ENCODE assay signal across 31 cellular contexts in the genomic region with DNA sequence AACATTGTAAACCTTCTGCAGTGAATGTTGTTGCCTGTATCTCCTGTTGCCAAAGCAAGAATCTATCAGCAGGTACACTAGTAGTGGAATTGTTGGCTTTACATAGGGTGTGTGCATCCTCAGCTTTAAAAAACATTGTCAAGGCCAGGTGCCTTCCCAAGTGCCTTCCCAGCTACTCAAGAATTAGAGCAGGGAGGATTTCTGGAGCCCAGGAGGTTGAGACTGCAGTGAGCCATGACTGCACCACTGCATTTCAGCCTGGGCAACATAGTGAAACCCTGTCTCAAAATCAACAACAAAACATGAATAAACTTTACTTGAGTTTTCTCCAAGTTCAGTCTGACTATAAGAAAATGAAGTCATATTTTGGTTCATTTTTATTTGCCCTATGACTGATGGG.
"Had no signal": no experiment of that assay in that cellular context is flagged by ENCODE, and none has a peak within 500 bp of the region (broad histone marks: within the 10 kb centered on the region; RNA-seq: fewer than 3 reads in every experiment).

No MANE protein-coding gene starts in this region.

- H3K27ac ChIP-seq: body of pancreas, brain microvascular endothelial cell, breast epithelium, VCaP had no signal

- DNase-seq: activated B cell treated with CpG ODN at 0.5 μM for 24 hours; activated CD4-positive, alpha-beta memory T cell treated with anti-CD3 and anti-CD28 coated beads, Interleukin-2, amount 10 ng/mL, durations not matched to agents 7 days and 5 days; activated CD4-positive, alpha-beta T cell treated with anti-CD3 and anti-CD28 coated beads for 36 hours; activated CD4-positive, alpha-beta T cell treated with anti-CD3 and anti-CD28 coated beads for 48 hours; activated CD4-positive, alpha-beta T cell treated with anti-CD3 and anti-CD28 coated beads, Interleukin-2, amount 10 ng/mL, durations not matched to agents 7 days and 5 days; activated CD4-positive, alpha-beta T cell treated with anti-CD3 and anti-CD28 coated beads, Interleukin-2, amount 50 U/mL, for 48 hours; activated CD4-positive, CD25-positive, alpha-beta regulatory T cell treated with anti-CD3 and anti-CD28 coated beads, Interleukin-2, amount 50 U/mL, for 72 hours; activated CD8-positive, alpha-beta memory T cell treated with anti-CD3 and anti-CD28 coated beads for 24 hours; activated CD8-positive, alpha-beta memory T cell treated with anti-CD3 and anti-CD28 coated beads, Interleukin-2, amount 10 ng/mL, durations not matched to agents 7 days and 5 days; activated CD8-positive, alpha-beta memory T cell treated with anti-CD3 and anti-CD28 coated beads, Interleukin-2, amount 50 U/mL, for 48 hours; activated CD8-positive, alpha-beta T cell treated with anti-CD3 and anti-CD28 coated beads, Interleukin-2, amount 10 ng/mL, durations not matched to agents 7 days and 5 days; activated effector memory CD4-positive, alpha-beta T cell treated with Interleukin-2 at 50 U/mL for 16 hours; activated gamma-delta T cell; activated naive CD4-positive, alpha-beta T cell treated with anti-CD3 and anti-CD28 coated beads, Interleukin-2, amount 10 ng/mL, durations not matched to agents 7 days and 5 days; activated naive CD4-positive, alpha-beta T cell treated with Interleukin-2 at 50 U/mL for 16 hours; activated naive CD8-positive, alpha-beta T cell treated with anti-CD3 and anti-CD28 coated beads, Interleukin-2, amount 10 ng/mL, durations not matched to agents 7 days and 5 days; activated naive CD8-positive, alpha-beta T cell treated with anti-CD3 and anti-CD28 coated beads, Interleukin-2, amount 50 U/mL, for 24 hours; activated T-cell treated with anti-CD3 and anti-CD28 coated beads, Interleukin-2, amount 50 U/mL, for 24 hours; activated T-cell treated with anti-CD3 and anti-CD28 coated beads, Interleukin-2, amount 50 U/mL, for 48 hours; amygdala; aorta; body of pancreas; brain microvascular endothelial cell; central memory CD4-positive, alpha-beta T cell; T-helper 2 cell; T-helper 9 cell had no signal

- FAIRE-seq: astrocyte, colon, TTC549 had no signal

- H3K27me3 ChIP-seq: body of pancreas, brain microvascular endothelial cell had no signal

- H3K36me3 ChIP-seq: brain microvascular endothelial cell, breast epithelium had no signal

- H3K9me3 ChIP-seq: body of pancreas, breast epithelium had no signal

- H3K4me3 ChIP-seq: body of pancreas, breast epithelium had no signal
